ENCODE assay signal across 8 cellular contexts in the genomic region with DNA sequence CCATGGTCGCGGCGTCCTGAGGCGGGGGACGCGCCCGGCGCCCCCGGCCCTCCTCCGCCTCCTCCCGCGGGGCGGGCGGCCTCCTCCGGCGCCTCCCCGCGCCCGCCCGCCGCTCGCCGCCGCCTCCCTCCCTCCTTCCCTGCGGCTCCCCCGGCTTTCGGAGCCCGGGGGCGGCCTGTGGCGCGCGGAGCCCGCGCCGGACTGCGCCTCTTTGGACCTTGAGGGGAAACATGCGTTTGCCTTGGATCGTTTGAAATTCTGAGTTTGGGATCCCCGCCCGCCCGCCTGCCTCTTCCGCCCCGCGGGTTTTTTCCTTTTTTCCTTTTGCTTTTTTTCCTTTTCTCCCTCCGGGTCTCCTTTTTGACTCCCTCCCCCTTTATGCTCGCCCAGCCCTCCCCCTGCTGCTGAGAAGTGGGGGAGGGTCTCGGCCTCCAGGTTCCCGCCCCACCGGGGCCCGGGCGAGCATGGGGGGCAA. TPM values are rescaled to one million over a fixed set of nuclear protein-coding genes. Genes with fewer than 3 reads are reported as not detected.
DNase-seq lines count a peak whose midpoint lies in the region; ATAC-seq and TF ChIP-seq lines count a peak whose summit lies in the region.

No MANE protein-coding gene starts in this region.

- H3K4me3 ChIP-seq in HUES64 (ENCODE audit: low read length), result peak overlapping the region; percentile 59
- peak overlapping the region; percentile 84 for H3K4me3 ChIP-seq in osteoblast (ENCODE audit: insufficient read depth, low read length)

- peaks cover 49% of the 10 kb centered on the region for H3K79me2 ChIP-seq in osteoblast (ENCODE audit: insufficient read depth, low read length)

- ATAC-seq in GM21381 (IDR thresholded peaks at IDR 0.05; ENCODE audit: unreplicated experiment) (peak; percentile 32), GM18505 (IDR thresholded peaks at IDR 0.05; ENCODE audit: unreplicated experiment) (no peak)

- peak overlapping the region; percentile 72 for H3K4me3 Mint-ChIP-seq in Calu3 (ENCODE audit: low read depth, unreplicated experiment)

- H3K27me3 Mint-ChIP-seq in Calu3 (ENCODE audit: unreplicated experiment), result peaks cover 3% of the 10 kb centered on the region

- WGBS in HUES64, result under 1% methylated on average over 51 of the region's 51 CpGs

- peak overlapping the region; percentile 100 for H3K4me2 ChIP-seq in osteoblast (ENCODE audit: insufficient read depth, low read length)

- peak overlapping the region; percentile 79; the same call in 1 of the 2 replicates for H3K27ac ChIP-seq in HUES64 (ENCODE audit: low read depth, low read length)
- no peak overlapping the region for H3K27ac ChIP-seq in osteoblast (ENCODE audit: low read depth, low read length)

- H3K4me1 ChIP-seq in HUES64 (ENCODE audit: insufficient read depth, low read length) (peaks cover 25% of the 10 kb centered on the region), osteoblast (ENCODE audit: insufficient read depth, low read length) (peaks cover 16% of the 10 kb centered on the region)

- no peaks in the 10 kb centered on the region for H3K9me3 ChIP-seq in HUES64 (ENCODE audit: insufficient read depth, low read depth, low read length)
- no peaks in the 10 kb centered on the region for H3K9me3 ChIP-seq in osteoblast (ENCODE audit: low read depth, low read length)

- DNase-seq in Calu3, result peak; percentile 15
- peak; percentile 43 for DNase-seq in activated CD8-positive, alpha-beta memory T cell treated with anti-CD3 and anti-CD28 coated beads, Interleukin-2, amount 50 U/mL, for 4 hours
- peak; percentile 40 for DNase-seq in globus pallidus (ENCODE audit: low spot score)
- peak; percentile 90 for DNase-seq in osteoblast (ENCODE audit: insufficient read length, low spot score, missing footprints)
- DNase-seq in NCI-H2107 treated with DMSO at 0.1 percent for 48 hours (lab: John Stamatoyannopoulos, UW; ENCODE audit: unreplicated experiment), result no peak

- peak overlapping the region; percentile 63 for H3K27ac Mint-ChIP-seq in Calu3 (ENCODE audit: unreplicated experiment)

- H3K27me3 ChIP-seq in HUES64 (ENCODE audit: insufficient read depth, low read length) (peaks cover 4% of the 10 kb centered on the region), osteoblast (ENCODE audit: insufficient read depth, low read length) (no peaks in the 10 kb centered on the region)

- H3K36me3 ChIP-seq in HUES64 (ENCODE audit: insufficient read depth, low read length) (no peaks in the 10 kb centered on the region; the same call in 1 of the 2 replicates), osteoblast (ENCODE audit: insufficient read depth, low read length) (no peaks in the 10 kb centered on the region)

- no peaks in the 10 kb centered on the region for H3K9me3 Mint-ChIP-seq in Calu3 (ENCODE audit: low read depth, unreplicated experiment)

- no peak for TF ChIP-seq POLR2A in GM18505 (IDR thresholded peaks at IDR 0.05; ENCODE audit: borderline replicate concordance, extremely low read depth, insufficient read depth, insufficient read length)

- no TSS peak for BruUV-seq in Calu3 (replicated peaks; lab: Mats Ljungman, UMichigan)

- H3K36me3 Mint-ChIP-seq in Calu3 (ENCODE audit: insufficient read depth, unreplicated experiment), result peaks cover 28% of the 10 kb centered on the region

- CTCF ChIA-PET in Calu3 (lab: Charles Lee), result interaction anchor here (1.1 kb wide), 1 partner anchor 112 kb away, joined by 4 read pairs; no protein-coding TSS in a partner anchor

- H4K20me1 ChIP-seq in osteoblast (ENCODE audit: insufficient read depth, low read length), result peaks cover 37% of the 10 kb centered on the region

- peaks cover 50% of the 10 kb centered on the region for H3K4me1 Mint-ChIP-seq in Calu3 (ENCODE audit: low read depth, unreplicated experiment)

- intact Hi-C loops in Calu3 (cut with micrococcal nuclease; ENCODE audit: unreplicated experiment), result no loop called here

- peak overlapping the region; percentile 83 for H3K9ac ChIP-seq in HUES64 (ENCODE audit: low read depth, low read length)

- no peak overlapping the region for H2AFZ ChIP-seq in osteoblast (ENCODE audit: low read length)

- no peak for TF ChIP-seq CTCF in Calu3 (IDR thresholded peaks at IDR 0.05; ENCODE audit: unreplicated experiment)
- no peak for TF ChIP-seq CTCF in osteoblast (IDR thresholded peaks at IDR 0.05; ENCODE audit: extremely low read depth, low read depth, low read length)

RNA-seq across cellular contexts. Expression of gene ZNRF1, which starts 0.4 kb away (rescaled TPM):
- total RNA-seq in Calu3 (2022) (27.1 and 27.5 TPM in 2 replicates), osteoblast (19.9 and 20.6 TPM in 2 replicates)
- polyA plus RNA-seq in HUES64 (2013, experiment 1 of 2), result 30.9 TPM
- polyA plus RNA-seq in HUES64 (2013, experiment 2 of 2), result 28.3 TPM

RNA-seq across cellular contexts. Expression of gene WDR59, which starts 14.3 kb away (rescaled TPM):
- total RNA-seq in Calu3 (2022), result 95.4 and 97.3 TPM in 2 replicates
- polyA plus RNA-seq in HUES64 (2013, experiment 1 of 2), result 43.5 TPM
- 47.8 TPM for polyA plus RNA-seq in HUES64 (2013, experiment 2 of 2)
- 14.8 and 21.5 TPM in 2 replicates for total RNA-seq in osteoblast
